Comparison of ENCODE assay signal across 26 cellular contexts in genomic region chr15:63463793-63464192, GRCh38. TPM values are rescaled to one million over a fixed set of nuclear protein-coding genes. Genes with fewer than 3 reads are reported as not detected.
DNase-seq lines count a peak whose midpoint lies in the region; ATAC-seq and TF ChIP-seq lines count a peak whose summit lies in the region.
"Had no signal": no experiment of that assay in that cellular context is flagged by ENCODE, and none has a peak within 500 bp of the region (broad histone marks: within the 10 kb centered on the region; RNA-seq: fewer than 3 reads in every experiment).

No MANE protein-coding gene starts in this region.

- no peak overlapping the region for H2BK15ac ChIP-seq in neuronal stem cell (ENCODE audit: low read length)

- H3K4me1 Mint-ChIP-seq in stimulated activated naive CD8-positive, alpha-beta T cell treated with anti-CD3 and anti-CD28 coated beads, Interleukin-15, amount 100 ng/mL, for 72 hours, result peaks cover 17% of the 10 kb centered on the region

- H2AFZ ChIP-seq in neuronal stem cell (ENCODE audit: low read length), result no peak overlapping the region

- H3K4me3 ChIP-seq in neuronal stem cell (ENCODE audit: low read length in 2 of 2) (no peak overlapping the region), psoas muscle (no peak overlapping the region)
- H3K4me3 ChIP-seq: SJCRH30 had no signal

- no peak overlapping the region for H3K18ac ChIP-seq in neuronal stem cell (ENCODE audit: low read length)

- no peak for ATAC-seq in stimulated activated naive CD8-positive, alpha-beta T cell treated with anti-CD3 and anti-CD28 coated beads, Interleukin-15, amount 100 ng/mL, for 72 hours
- no peak for ATAC-seq in stimulated activated naive CD8-positive, alpha-beta T cell treated with anti-CD3 and anti-CD28 coated beads, Interleukin-15, Interleukin-2, amounts not matched to agents 100 U/mL and 50 U/mL, for 24 hours
- no peak for ATAC-seq in psoas muscle
- no peak for ATAC-seq in GM18909 (IDR thresholded peaks at IDR 0.05; ENCODE audit: poor library complexity, unreplicated experiment)
- no peak for ATAC-seq in HG03039 (IDR thresholded peaks at IDR 0.05; ENCODE audit: unreplicated experiment)
- ATAC-seq: sciatic nerve had no signal

- peak overlapping the region; percentile 59 for H2BK5ac ChIP-seq in neuronal stem cell (ENCODE audit: low read length)

- H3K4me1 ChIP-seq in neuronal stem cell (ENCODE audit: control insufficient read depth in 2 of 2, insufficient read depth in 1 of 2, low read depth in 1 of 2, low read length in 2 of 2), result peaks cover 5 to 18% of the 10 kb centered on the region in 2 donors
- H3K4me1 ChIP-seq in psoas muscle, result no peaks in the 10 kb centered on the region

- no peak overlapping the region for H4K8ac ChIP-seq in neuronal stem cell (ENCODE audit: low read depth, low read length)

- peak overlapping the region; percentile 16 to 21 for H3K27ac Mint-ChIP-seq in stimulated activated naive CD8-positive, alpha-beta T cell treated with anti-CD3 and anti-CD28 coated beads, Interleukin-15, amount 100 ng/mL, for 72 hours
- H3K27ac Mint-ChIP-seq: activated naive CD4-positive, alpha-beta T cell treated with anti-CD3 and anti-CD28 coated beads, Interleukin-2, amount 50 U/mL, for 24 hours; activated T-helper 2 cell treated with anti-CD3 and anti-CD28 coated beads, Interferon-gamma antibody, Interleukin-2, Interleukin-4, amounts not matched to agents 10 μg/mL and 5 μg/mL and 100 μg/mL, durations not matched to agents 14 hours and 24 hours and 36 hours; memory B cell had no signal

- H3K27ac ChIP-seq in cingulate gyrus (ENCODE audit: low read depth, low read length) (peak overlapping the region; percentile 76), neuronal stem cell (replicated peaks; ENCODE audit: low read length) (no peak overlapping the region), psoas muscle (no peak overlapping the region)
- H3K27ac ChIP-seq: SJCRH30 had no signal

- H3K27me3 ChIP-seq in neuronal stem cell (ENCODE audit: control insufficient read depth in 3 of 3, insufficient read depth in 3 of 3, low read depth in 1 of 3, low read length in 3 of 3), result no peaks in the 10 kb centered on the region
- H3K27me3 ChIP-seq in psoas muscle (ENCODE audit: insufficient read depth in 3 of 3, low read length in 2 of 3), result no peaks in the 10 kb centered on the region
- H3K27me3 ChIP-seq: SJCRH30 had no signal

- WGBS in neuronal stem cell (ENCODE audit: extremely low coverage in 2 of 2, insufficient read length in 2 of 2, insufficient replicate concordance in 1 of 2), 2 donors, result no CpG with 5 or more reads among the region's 5 CpGs
- WGBS in psoas muscle, 3 donors, result 46 to 62% (median 48%) methylated on average over 5 of the region's 5 CpGs

- H3K27me3 Mint-ChIP-seq in stimulated activated naive CD8-positive, alpha-beta T cell treated with anti-CD3 and anti-CD28 coated beads, Interleukin-15, amount 100 ng/mL, for 72 hours, result no peaks in the 10 kb centered on the region
- H3K27me3 Mint-ChIP-seq: activated naive CD4-positive, alpha-beta T cell treated with anti-CD3 and anti-CD28 coated beads, Interleukin-2, amount 50 U/mL, for 24 hours had no signal

- no peak for DNase-seq in stimulated activated naive CD8-positive, alpha-beta T cell treated with anti-CD3 and anti-CD28 coated beads, Interleukin-15, amount 100 ng/mL, for 72 hours
- no peak for DNase-seq in stimulated activated naive CD8-positive, alpha-beta T cell treated with anti-CD3 and anti-CD28 coated beads, Interleukin-15, Interleukin-2, amounts not matched to agents 100 U/mL and 50 U/mL, for 24 hours
- DNase-seq in neuronal stem cell (ENCODE audit: low spot score) (no peak), psoas muscle (no peak), NCI-H748 (lab: John Stamatoyannopoulos, UW; ENCODE audit: unreplicated experiment) (no peak)
- DNase-seq: activated CD4-positive, alpha-beta T cell treated with anti-CD3 and anti-CD28 coated beads for 48 hours; activated CD8-positive, alpha-beta memory T cell treated with anti-CD3 and anti-CD28 coated beads for 24 hours; activated T-cell treated with anti-CD3 and anti-CD28 coated beads for 4 hours; amniotic stem cell; CD4-positive, alpha-beta memory T cell; EL; MM.1S; NCI-H1436; NCI-H226; NCI-H774; stimulated activated CD4-positive, alpha-beta T cell treated with anti-CD3 and anti-CD28 coated beads, Interleukin-4, amount 100 ng/mL, for 24 hours; SW 1271; T1000 had no signal

- H3K4me3 Mint-ChIP-seq in stimulated activated naive CD8-positive, alpha-beta T cell treated with anti-CD3 and anti-CD28 coated beads, Interleukin-15, amount 100 ng/mL, for 72 hours, result no peak overlapping the region
- H3K4me3 Mint-ChIP-seq: activated naive CD4-positive, alpha-beta T cell treated with anti-CD3 and anti-CD28 coated beads, Interleukin-2, amount 50 U/mL, for 24 hours; CD4-positive, alpha-beta memory T cell; memory B cell had no signal

- H2AK5ac ChIP-seq in neuronal stem cell (ENCODE audit: low read depth, low read length), result no peak overlapping the region

- no peak overlapping the region for H3K4me2 ChIP-seq in neuronal stem cell (ENCODE audit: insufficient read depth, low read length, poor library complexity, severe bottlenecking)

- H3K9ac ChIP-seq in neuronal stem cell (ENCODE audit: low read depth, low read length, poor library complexity), result no peak overlapping the region

- H2BK120ac ChIP-seq in neuronal stem cell (ENCODE audit: low read depth, low read length), result no peak overlapping the region

- intact Hi-C loops in psoas muscle (cut with DNase I), result no loop called here

- no peaks in the 10 kb centered on the region for H3K9me3 Mint-ChIP-seq in stimulated activated naive CD8-positive, alpha-beta T cell treated with anti-CD3 and anti-CD28 coated beads, Interleukin-15, amount 100 ng/mL, for 72 hours
- H3K9me3 Mint-ChIP-seq: activated naive CD4-positive, alpha-beta T cell treated with anti-CD3 and anti-CD28 coated beads, Interleukin-2, amount 50 U/mL, for 24 hours; activated T-helper 2 cell treated with anti-CD3 and anti-CD28 coated beads, Interferon-gamma antibody, Interleukin-2, Interleukin-4, amounts not matched to agents 10 μg/mL and 5 μg/mL and 100 μg/mL, durations not matched to agents 14 hours and 24 hours and 36 hours; CD4-positive, alpha-beta memory T cell; memory B cell had no signal

- no peak for TF ChIP-seq CTCF in psoas muscle (IDR thresholded peaks at IDR 0.05)

- no peak overlapping the region for H4K91ac ChIP-seq in neuronal stem cell (ENCODE audit: low read depth, low read length, poor library complexity)

- no peaks in the 10 kb centered on the region for H3K36me3 ChIP-seq in neuronal stem cell (replicated peaks in 1 of 2; ENCODE audit: control insufficient read depth in 2 of 2, insufficient read depth in 2 of 2, low read length in 2 of 2)
- H3K36me3 ChIP-seq in psoas muscle (ENCODE audit: insufficient read depth in 1 of 2, low read depth in 1 of 2), result no peaks in the 10 kb centered on the region
- H3K36me3 ChIP-seq: SJCRH30 had no signal

- no peaks in the 10 kb centered on the region for H3K79me1 ChIP-seq in neuronal stem cell (ENCODE audit: low read depth, low read length)

- no peak overlapping the region for H3K4ac ChIP-seq in neuronal stem cell (ENCODE audit: low read length)

- H3K9me3 ChIP-seq in neuronal stem cell (replicated peaks in 1 of 2; ENCODE audit: control insufficient read depth in 2 of 2, insufficient read depth in 1 of 2, low read depth in 1 of 2, low read length in 2 of 2) (peaks cover under 1 to 14% of the 10 kb centered on the region in 2 donors), psoas muscle (no peaks in the 10 kb centered on the region)
- H3K9me3 ChIP-seq: SJCRH30 had no signal

- no peak overlapping the region for H2BK12ac ChIP-seq in neuronal stem cell (ENCODE audit: low read length)

- no peak overlapping the region for H3K14ac ChIP-seq in neuronal stem cell (ENCODE audit: low read length)

- H3K23ac ChIP-seq in neuronal stem cell (ENCODE audit: low read depth, low read length, poor library complexity), result no peak overlapping the region

RNA-seq across cellular contexts. Expression of gene USP3, which starts 40.6 kb away (rescaled TPM):
- polyA plus RNA-seq in neuronal stem cell (2013, experiment 1 of 2), result 45.2 TPM
- polyA plus RNA-seq in neuronal stem cell (2013, experiment 2 of 2), result 48.2 TPM
- 10 to 100 TPM in 3 of 4 donors, 1 to 10 TPM in 1; 9.4 to 13.6 (median 12.1) TPM for total RNA-seq in psoas muscle
- 10 to 100 TPM; 10.1 to 11.5 (median 10.9) TPM for polyA plus RNA-seq in psoas muscle
